Comparison of ENCODE assay signal across 12 cellular contexts in genomic region chr12:4943067-4943937, GRCh38. TPM values are rescaled to one million over a fixed set of nuclear protein-coding genes. Genes with fewer than 3 reads are reported as not detected.
DNase-seq lines count a peak whose midpoint lies in the region; ATAC-seq and TF ChIP-seq lines count a peak whose summit lies in the region.
"Had no signal": no experiment of that assay in that cellular context is flagged by ENCODE, and none has a peak within 500 bp of the region (broad histone marks: within the 10 kb centered on the region; RNA-seq: fewer than 3 reads in every experiment).

No MANE protein-coding gene starts in this region.

- ATAC-seq in GM19351 (IDR thresholded peaks at IDR 0.05; ENCODE audit: unreplicated experiment) (peak; percentile 81), HG02763 (IDR thresholded peaks at IDR 0.05; ENCODE audit: unreplicated experiment) (peak; percentile 69), HG03469 (IDR thresholded peaks at IDR 0.05; ENCODE audit: unreplicated experiment) (peak; percentile 61), lower lobe of right lung (no peak)
- no peak for ATAC-seq in stimulated activated effector memory CD8-positive, alpha-beta T cell treated with anti-CD3 and anti-CD28 coated beads, Interleukin-12 subunit alpha, Interleukin-12 subunit beta, amount 100 ng/mL, for 72 hours

- DNase-seq in GM12865 (ENCODE audit: low read depth) (peak; percentile 92), ovary (no peak), testis (no peak), lower lobe of right lung (no peak)
- no peak for DNase-seq in stimulated activated effector memory CD8-positive, alpha-beta T cell treated with anti-CD3 and anti-CD28 coated beads, Interleukin-12 subunit alpha, Interleukin-12 subunit beta, amount 100 ng/mL, for 72 hours (ENCODE audit: low spot score in 2 of 2)
- DNase-seq: adrenal gland had no signal

- H3K27ac ChIP-seq in ovary (no peak overlapping the region), testis (no peak overlapping the region), lower lobe of right lung (no peak overlapping the region)
- H3K27ac ChIP-seq: adrenal gland had no signal

- intact Hi-C loops in ovary (cut with DNase I), result no loop called here
- intact Hi-C loops in testis (cut with DNase I; ENCODE audit: low total_unique reads), result no loop called here
- intact Hi-C loops in lower lobe of right lung (cut with DNase I), result no loop called here

- H3K36me3 ChIP-seq in ovary (no peaks in the 10 kb centered on the region), testis (ENCODE audit: low read depth, missing control alignments) (no peaks in the 10 kb centered on the region), lower lobe of right lung (no peaks in the 10 kb centered on the region)
- H3K36me3 ChIP-seq: adrenal gland had no signal

- TF ChIP-seq EP300 in ovary (IDR thresholded peaks at IDR 0.05), result no peak

- H3K4me3 ChIP-seq in GM12865 (ENCODE audit: low read depth, low read length) (peak overlapping the region; percentile 17), ovary (no peak overlapping the region), testis (no peak overlapping the region), lower lobe of right lung (no peak overlapping the region)
- H3K4me3 ChIP-seq: adrenal gland had no signal

- H3K4me3 Mint-ChIP-seq in stimulated activated effector memory CD8-positive, alpha-beta T cell treated with anti-CD3 and anti-CD28 coated beads, Interleukin-12 subunit alpha, Interleukin-12 subunit beta, amount 100 ng/mL, for 72 hours, result no peak overlapping the region
- H3K4me3 Mint-ChIP-seq: type B pancreatic cell had no signal

- WGBS in ovary, 3 donors, result 80 to 90% (median 86%) methylated on average over 10 of the region's 10 CpGs
- 85 to 89% methylated on average over 10 of the region's 10 CpGs for WGBS in testis, 2 donors

- no peak for TF ChIP-seq POLR2A in ovary (IDR thresholded peaks at IDR 0.05)
- no peak for TF ChIP-seq POLR2A in testis (IDR thresholded peaks at IDR 0.05)

- TF ChIP-seq CTCF in GM12865 (IDR thresholded peaks at IDR 0.05; ENCODE audit: insufficient read depth, low read depth, low read length, missing control alignments) (no peak), ovary (IDR thresholded peaks at IDR 0.05) (no peak), testis (IDR thresholded peaks at IDR 0.05) (no peak), lower lobe of right lung (IDR thresholded peaks at IDR 0.05) (no peak)

- H3K4me1 ChIP-seq in ovary (ENCODE audit: insufficient read depth), result no peaks in the 10 kb centered on the region
- no peaks in the 10 kb centered on the region for H3K4me1 ChIP-seq in testis
- H3K4me1 ChIP-seq in lower lobe of right lung, result no peaks in the 10 kb centered on the region
- H3K4me1 ChIP-seq: adrenal gland had no signal

- H3K9me3 ChIP-seq in ovary (no peaks in the 10 kb centered on the region), testis (no peaks in the 10 kb centered on the region), lower lobe of right lung (no peaks in the 10 kb centered on the region)
- H3K9me3 ChIP-seq: adrenal gland had no signal

- no peaks in the 10 kb centered on the region for H3K27me3 ChIP-seq in ovary
- H3K27me3 ChIP-seq in testis, result no peaks in the 10 kb centered on the region
- peaks cover 5% of the 10 kb centered on the region for H3K27me3 ChIP-seq in lower lobe of right lung (ENCODE audit: low read depth)
- H3K27me3 ChIP-seq: adrenal gland had no signal

- no peaks in the 10 kb centered on the region for H3K9me3 Mint-ChIP-seq in stimulated activated effector memory CD8-positive, alpha-beta T cell treated with anti-CD3 and anti-CD28 coated beads, Interleukin-12 subunit alpha, Interleukin-12 subunit beta, amount 100 ng/mL, for 72 hours
- H3K9me3 Mint-ChIP-seq: type B pancreatic cell had no signal

- no peaks in the 10 kb centered on the region for H3K4me1 Mint-ChIP-seq in stimulated activated effector memory CD8-positive, alpha-beta T cell treated with anti-CD3 and anti-CD28 coated beads, Interleukin-12 subunit alpha, Interleukin-12 subunit beta, amount 100 ng/mL, for 72 hours

- H3K27ac Mint-ChIP-seq in stimulated activated effector memory CD8-positive, alpha-beta T cell treated with anti-CD3 and anti-CD28 coated beads, Interleukin-12 subunit alpha, Interleukin-12 subunit beta, amount 100 ng/mL, for 72 hours, result no peak overlapping the region
- H3K27ac Mint-ChIP-seq: type B pancreatic cell had no signal

- H3K36me3 Mint-ChIP-seq in stimulated activated effector memory CD8-positive, alpha-beta T cell treated with anti-CD3 and anti-CD28 coated beads, Interleukin-12 subunit alpha, Interleukin-12 subunit beta, amount 100 ng/mL, for 72 hours, result no peaks in the 10 kb centered on the region
- H3K36me3 Mint-ChIP-seq: type B pancreatic cell had no signal

RNA-seq across cellular contexts. Expression of gene KCNA1, which starts 33.6 kb away (rescaled TPM):
- total RNA-seq in ovary, result under 1 TPM in 3 of 7 donors, not detected in 4; 0.08 to 0.25 (median 0.23) TPM
- under 1 TPM; 0.01 to 0.20 TPM for polyA plus RNA-seq in ovary
- under 1 TPM in 1 of 2 donors, not detected in 1; 0.08 TPM for total RNA-seq in testis
- 0.13 TPM for polyA plus RNA-seq in testis (ENCODE audit: insufficient read depth, low read depth, low replicate concordance)
- total RNA-seq in lower lobe of right lung, result not detected
- total RNA-seq: adrenal gland; lung microvascular endothelial cell; T-helper 2 cell treated with Interferon-gamma antibody and Interleukin-4, amounts not matched to agents 100 ng/mL and 5 ng/mL, for 36 hours had no signal
- polyA plus RNA-seq: adrenal gland had no signal

Comparison
In these comparisons a context has a peak if more than half of its experiments do, and no peak if none do; other contexts are left out.
1. ATAC-seq: peak in GM19351 (single experiment), HG02763 (single experiment) and HG03469 (single experiment); none in lower lobe of right lung (0 of 2) and stimulated activated effector memory CD8-positive, alpha-beta T cell treated with anti-CD3 and anti-CD28 coated beads, Interleukin-12 subunit alpha, Interleukin-12 subunit beta, amount 100 ng/mL, for 72 hours (single experiment).